In the genomic region with DNA sequence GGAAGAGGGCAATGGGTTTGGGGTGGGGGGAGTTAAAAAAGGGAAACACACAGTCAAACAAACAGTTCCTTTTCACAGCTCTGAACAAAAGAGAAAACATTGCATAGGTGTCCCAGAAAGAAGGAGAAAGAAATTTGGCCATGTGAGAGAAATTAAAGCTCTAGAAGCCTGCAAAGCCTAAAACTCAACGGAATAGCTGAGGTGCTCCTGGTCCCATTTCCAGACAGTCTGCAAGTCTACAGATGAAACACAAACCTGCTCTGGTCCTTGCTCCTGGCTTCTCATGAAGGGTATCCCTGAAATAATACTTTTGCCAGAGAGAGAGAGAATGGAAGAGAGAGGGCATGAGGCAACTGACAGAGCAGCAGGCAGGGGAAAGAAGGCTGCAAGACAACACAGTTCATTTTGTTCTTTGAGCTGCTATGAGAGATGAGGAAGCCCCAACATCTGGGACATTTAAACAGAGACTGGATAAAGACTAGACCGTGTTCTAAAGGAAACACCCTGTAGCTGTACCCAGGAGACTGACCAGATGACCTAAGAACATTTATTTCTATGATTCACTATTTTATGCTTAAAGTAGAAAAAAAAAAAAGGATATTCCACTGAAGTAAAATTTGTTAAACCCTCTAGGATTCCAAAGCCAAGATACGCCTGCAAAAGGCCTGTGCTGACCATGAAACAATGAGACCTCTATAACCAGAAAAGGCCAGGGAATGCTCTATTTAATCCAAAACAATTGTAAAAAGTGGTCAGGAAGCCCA, we compare ENCODE assay signal across 18 cellular contexts. TPM values are rescaled to one million over a fixed set of nuclear protein-coding genes. Genes with fewer than 3 reads are reported as not detected.
DNase-seq lines count a peak whose midpoint lies in the region; ATAC-seq and TF ChIP-seq lines count a peak whose summit lies in the region.
"Had no signal": no experiment of that assay in that cellular context is flagged by ENCODE, and none has a peak within 500 bp of the region (broad histone marks: within the 10 kb centered on the region; RNA-seq: fewer than 3 reads in every experiment).

No MANE protein-coding gene starts in this region.

- no peaks in the 10 kb centered on the region for H3K36me3 ChIP-seq in heart left ventricle
- no peaks in the 10 kb centered on the region for H3K36me3 ChIP-seq in muscle layer of duodenum (ENCODE audit: control insufficient read depth in 1 of 2, insufficient read depth in 2 of 2, low read length in 2 of 2)
- no peaks in the 10 kb centered on the region for H3K36me3 ChIP-seq in aorta (ENCODE audit: control insufficient read depth in 1 of 2, insufficient read depth in 2 of 2, low read length in 1 of 2)
- H3K36me3 ChIP-seq in naive thymus-derived CD4-positive, alpha-beta T cell (ENCODE audit: control insufficient read depth in 2 of 3, insufficient read depth in 3 of 3, low read length in 3 of 3), result no peaks in the 10 kb centered on the region
- H3K36me3 ChIP-seq: SJCRH30, upper lobe of right lung had no signal

- ATAC-seq in Right ventricle myocardium inferior (peak; percentile 95), heart left ventricle (peak; percentile 80 to 93 (median 86)), aorta (ENCODE audit: low FRiP score) (peak; percentile 72), GM21381 (IDR thresholded peaks at IDR 0.05; ENCODE audit: unreplicated experiment) (no peak)
- ATAC-seq in naive thymus-derived CD4-positive, alpha-beta T cell, result no peak
- ATAC-seq: upper lobe of right lung had no signal

- no peak overlapping the region for H3K4me3 Mint-ChIP-seq in naive thymus-derived CD4-positive, alpha-beta T cell
- H3K4me3 Mint-ChIP-seq: activated naive CD4-positive, alpha-beta T cell treated with anti-CD3 and anti-CD28 coated beads, Interleukin-2, amount 10 ng/mL, durations not matched to agents 7 days and 5 days; CD4-positive, alpha-beta T cell; endodermal cell had no signal

- H3K27ac ChIP-seq in heart left ventricle (peak overlapping the region in 11 of 12 donors; percentile 4 to 76 (median 48)), muscle layer of duodenum (ENCODE audit: low read length) (peak overlapping the region; percentile 47), aorta (ENCODE audit: low read depth in 1 of 2, low read length in 2 of 2) (no peak overlapping the region)
- no peak overlapping the region for H3K27ac ChIP-seq in naive thymus-derived CD4-positive, alpha-beta T cell (ENCODE audit: low read depth, low read length)
- H3K27ac ChIP-seq: SJCRH30, upper lobe of right lung had no signal

- no peak for TF ChIP-seq CTCF in heart left ventricle (IDR thresholded peaks at IDR 0.05)

- intact Hi-C loops in Right ventricle myocardium inferior (cut with DNase I), result no loop called here
- intact Hi-C loops in cardiac septum (cut with DNase I), result no loop called here
- intact Hi-C loops in heart left ventricle (cut with DNase I), result loop anchor here in 2 of 10 donors (10.0 kb wide), 2 partner anchors 110 to 130 kb away; no protein-coding TSS in a partner anchor
- intact Hi-C loops in aorta (cut with DNase I), result no loop called here
- intact Hi-C loops in naive thymus-derived CD4-positive, alpha-beta T cell (cut with micrococcal nuclease), result no loop called here

- peaks cover 0 to 2% (median 0%) of the 10 kb centered on the region in 7 donors for H3K4me1 Mint-ChIP-seq in naive thymus-derived CD4-positive, alpha-beta T cell
- H3K4me1 Mint-ChIP-seq: activated naive CD4-positive, alpha-beta T cell treated with anti-CD3 and anti-CD28 coated beads, Interleukin-2, amount 10 ng/mL, durations not matched to agents 7 days and 5 days; endodermal cell had no signal

- CTCF ChIA-PET in naive thymus-derived CD4-positive, alpha-beta T cell (lab: Charles Lee), result no interaction called here

- WGBS in heart left ventricle, 4 donors, result 45 to 53% (median 50%) methylated on average over 3 of the region's 3 CpGs
- 42 to 43% methylated on average over 3 of the region's 3 CpGs for WGBS in aorta, 2 donors

- POLR2A ChIA-PET in naive thymus-derived CD4-positive, alpha-beta T cell (lab: Charles Lee), result no interaction called here

- H3K4me1 ChIP-seq in heart left ventricle, result peaks cover 0 to 40% (median 25%) of the 10 kb centered on the region in 12 donors
- peaks cover 12 to 19% of the 10 kb centered on the region in 2 donors for H3K4me1 ChIP-seq in muscle layer of duodenum (ENCODE audit: control insufficient read depth in 1 of 2, insufficient read depth in 2 of 2, low read length in 2 of 2)
- peaks cover 0 to 2% of the 10 kb centered on the region in 2 donors for H3K4me1 ChIP-seq in aorta (ENCODE audit: control insufficient read depth in 1 of 2, insufficient read depth in 2 of 2, low read length in 2 of 2)
- no peaks in the 10 kb centered on the region for H3K4me1 ChIP-seq in naive thymus-derived CD4-positive, alpha-beta T cell (ENCODE audit: control insufficient read depth in 2 of 2, insufficient read depth in 2 of 2, low read length in 2 of 2)
- H3K4me1 ChIP-seq: SJCRH30 had no signal

- H3K9me3 Mint-ChIP-seq in naive thymus-derived CD4-positive, alpha-beta T cell, result no peaks in the 10 kb centered on the region
- H3K9me3 Mint-ChIP-seq: activated naive CD4-positive, alpha-beta T cell treated with anti-CD3 and anti-CD28 coated beads, Interleukin-2, amount 10 ng/mL, durations not matched to agents 7 days and 5 days; CD4-positive, alpha-beta T cell; endodermal cell had no signal

- no peaks in the 10 kb centered on the region for H3K27me3 Mint-ChIP-seq in naive thymus-derived CD4-positive, alpha-beta T cell
- H3K27me3 Mint-ChIP-seq: activated naive CD4-positive, alpha-beta T cell treated with anti-CD3 and anti-CD28 coated beads, Interleukin-2, amount 10 ng/mL, durations not matched to agents 7 days and 5 days; CD4-positive, alpha-beta T cell had no signal

- TF ChIP-seq POLR2A in heart left ventricle (IDR thresholded peaks at IDR 0.05), result no peak

- no peaks in the 10 kb centered on the region for H3K27me3 ChIP-seq in heart left ventricle
- no peaks in the 10 kb centered on the region for H3K27me3 ChIP-seq in muscle layer of duodenum (ENCODE audit: low read depth, low read length)
- no peaks in the 10 kb centered on the region for H3K27me3 ChIP-seq in aorta (ENCODE audit: control insufficient read depth in 1 of 2, insufficient read depth in 2 of 2, low read length in 1 of 2)
- H3K27me3 ChIP-seq in naive thymus-derived CD4-positive, alpha-beta T cell (ENCODE audit: control insufficient read depth in 2 of 2, insufficient read depth in 2 of 2, low read length in 2 of 2), result no peaks in the 10 kb centered on the region
- H3K27me3 ChIP-seq: SJCRH30, upper lobe of right lung had no signal

- peaks cover 0 to 2% (median 0%) of the 10 kb centered on the region in 5 donors for H3K36me3 Mint-ChIP-seq in naive thymus-derived CD4-positive, alpha-beta T cell
- H3K36me3 Mint-ChIP-seq: activated naive CD4-positive, alpha-beta T cell treated with anti-CD3 and anti-CD28 coated beads, Interleukin-2, amount 10 ng/mL, durations not matched to agents 7 days and 5 days had no signal

- peak overlapping the region in 1 of 12 donors; percentile 5 for H3K4me3 ChIP-seq in heart left ventricle
- no peak overlapping the region for H3K4me3 ChIP-seq in muscle layer of duodenum (ENCODE audit: low read depth in 1 of 2, low read length in 2 of 2)
- H3K4me3 ChIP-seq in aorta (ENCODE audit: low read length in 2 of 2), result no peak overlapping the region
- H3K4me3 ChIP-seq in naive thymus-derived CD4-positive, alpha-beta T cell (ENCODE audit: low read length), result no peak overlapping the region
- H3K4me3 ChIP-seq: SJCRH30, upper lobe of right lung had no signal

- H3K9me3 ChIP-seq in heart left ventricle (no peaks in the 10 kb centered on the region), muscle layer of duodenum (ENCODE audit: control insufficient read depth in 1 of 2, low read length in 2 of 2) (no peaks in the 10 kb centered on the region), aorta (ENCODE audit: control insufficient read depth, low read length) (no peaks in the 10 kb centered on the region)
- no peaks in the 10 kb centered on the region for H3K9me3 ChIP-seq in naive thymus-derived CD4-positive, alpha-beta T cell (ENCODE audit: control insufficient read depth in 2 of 3, low read length in 3 of 3)
- H3K9me3 ChIP-seq: SJCRH30, upper lobe of right lung had no signal

- DNase-seq in Right ventricle myocardium inferior (ENCODE audit: missing footprints) (no peak), cardiac septum (ENCODE audit: low spot score) (no peak), heart left ventricle (peak in 1 of 5 donors; percentile 14), aorta (no peak), NCI-H748 (lab: John Stamatoyannopoulos, UW; ENCODE audit: unreplicated experiment) (no peak)
- DNase-seq in naive thymus-derived CD4-positive, alpha-beta T cell, result no peak
- DNase-seq: activated CD4-positive, CD25-positive, alpha-beta regulatory T cell treated with anti-CD3 and anti-CD28 coated beads, Interleukin-2, amount 50 U/mL, for 72 hours; activated CD8-positive, alpha-beta memory T cell treated with anti-CD3 and anti-CD28 coated beads, Interleukin-2, amount 50 U/mL, for 48 hours; activated naive CD4-positive, alpha-beta T cell treated with anti-CD3 and anti-CD28 coated beads, Interleukin-2, amount 10 ng/mL, durations not matched to agents 7 days and 5 days; CD4-positive, alpha-beta T cell; endodermal cell; NCI-H446; stimulated activated CD4-positive, alpha-beta T cell treated with anti-CD3 and anti-CD28 coated beads, Interleukin-4, amount 100 ng/mL, for 24 hours; T-helper 9 cell; upper lobe of right lung had no signal

- H3K27ac Mint-ChIP-seq in naive thymus-derived CD4-positive, alpha-beta T cell, result no peak overlapping the region
- H3K27ac Mint-ChIP-seq: activated naive CD4-positive, alpha-beta T cell treated with anti-CD3 and anti-CD28 coated beads, Interleukin-2, amount 10 ng/mL, durations not matched to agents 7 days and 5 days; CD4-positive, alpha-beta T cell; endodermal cell had no signal

RNA-seq across cellular contexts. Expression of a gene that starts 57.3 kb away (rescaled TPM):
- total RNA-seq in Right ventricle myocardium inferior, result 5.4 TPM
- total RNA-seq in cardiac septum, result 7.0 TPM
- total RNA-seq in heart left ventricle, result 1 to 10 TPM; 1.1 to 5.9 (median 2.1) TPM
- 1 to 10 TPM in 1 of 2 donors, under 1 TPM in 1; 0.76 to 4.2 TPM for polyA plus RNA-seq in heart left ventricle
- 10 to 100 TPM in 1 of 2 donors, 1 to 10 TPM in 1; 8.8 to 12.9 TPM for total RNA-seq in aorta
- 1 to 10 TPM; 1.4 to 2.0 TPM for polyA plus RNA-seq in aorta
- not detected for total RNA-seq in naive thymus-derived CD4-positive, alpha-beta T cell
- polyA plus RNA-seq in naive thymus-derived CD4-positive, alpha-beta T cell, result not detected

Comparison
In these comparisons a context has a peak if more than half of its experiments do, and no peak if none do; other contexts are left out.
1. ATAC-seq: peak in Right ventricle myocardium inferior (single experiment), heart left ventricle (4 of 4) and aorta (single experiment); none in GM21381 (single experiment) and naive thymus-derived CD4-positive, alpha-beta T cell (single experiment).
2. H3K27ac ChIP-seq: peak in heart left ventricle (11 of 12) and muscle layer of duodenum (single experiment); none in aorta (0 of 2) and naive thymus-derived CD4-positive, alpha-beta T cell (single experiment).